ENCODE assay signal across 1 cellular context in genomic region chr15:29400701-29401100, GRCh38.
TF ChIP-seq lines count a peak whose summit lies in the region.

No MANE protein-coding gene starts in this region.

TF ChIP-seq in H1, 55 proteins besides CTCF, POLR2A, EP300 and RAD21:
- no peak for TF ChIP-seq ASH2L (IDR thresholded peaks at IDR 0.05; ENCODE audit: low read length)
- no peak for TF ChIP-seq EGR1 (IDR thresholded peaks at IDR 0.05; ENCODE audit: borderline replicate concordance, low read depth, low read length)
- no peak for TF ChIP-seq POLR2AphosphoS5 (IDR thresholded peaks at IDR 0.05; ENCODE audit: low read depth, low read length)
- TF ChIP-seq CBX5 (IDR thresholded peaks at IDR 0.05; ENCODE audit: low read depth, low read length) = no peak
- no peak for TF ChIP-seq TCF12 (IDR thresholded peaks at IDR 0.05; ENCODE audit: low read depth, low read length)
- TF ChIP-seq CTBP2 (IDR thresholded peaks at IDR 0.05; ENCODE audit: borderline replicate concordance, insufficient read depth, insufficient read length, low read length) = peak; percentile 70
- no peak for TF ChIP-seq YY1 (IDR thresholded peaks at IDR 0.05; ENCODE audit: low read depth, low read length)
- TF ChIP-seq ATF3 (IDR thresholded peaks at IDR 0.05; ENCODE audit: insufficient read depth, low read depth, low read length) = no peak
- no peak for TF ChIP-seq FOSL1 (IDR thresholded peaks at IDR 0.05; ENCODE audit: insufficient read depth, low read depth, low read length)
- no peak for TF ChIP-seq CHD2 (IDR thresholded peaks at IDR 0.05; ENCODE audit: low read length)
- no peak for TF ChIP-seq SUZ12 (IDR thresholded peaks at IDR 0.05; ENCODE audit: low read length)
- TF ChIP-seq HDAC2 (IDR thresholded peaks at IDR 0.05; ENCODE audit: borderline replicate concordance in 1 of 2, low read depth in 2 of 2, low read length in 2 of 2) = peak in 1 of 2 experiments; percentile 62; a peak in 1 of 4 replicates
- peak; percentile 48; the same call in 1 of the 2 replicates for TF ChIP-seq CREB1 (IDR thresholded peaks at IDR 0.05)
- no peak for TF ChIP-seq SRF (IDR thresholded peaks at IDR 0.05; ENCODE audit: low read depth, low read length)
- TF ChIP-seq SP1 (IDR thresholded peaks at IDR 0.05; ENCODE audit: low read depth, low read length) = no peak
